17 cellular contexts compared by ENCODE assay signal in the genomic region with DNA sequence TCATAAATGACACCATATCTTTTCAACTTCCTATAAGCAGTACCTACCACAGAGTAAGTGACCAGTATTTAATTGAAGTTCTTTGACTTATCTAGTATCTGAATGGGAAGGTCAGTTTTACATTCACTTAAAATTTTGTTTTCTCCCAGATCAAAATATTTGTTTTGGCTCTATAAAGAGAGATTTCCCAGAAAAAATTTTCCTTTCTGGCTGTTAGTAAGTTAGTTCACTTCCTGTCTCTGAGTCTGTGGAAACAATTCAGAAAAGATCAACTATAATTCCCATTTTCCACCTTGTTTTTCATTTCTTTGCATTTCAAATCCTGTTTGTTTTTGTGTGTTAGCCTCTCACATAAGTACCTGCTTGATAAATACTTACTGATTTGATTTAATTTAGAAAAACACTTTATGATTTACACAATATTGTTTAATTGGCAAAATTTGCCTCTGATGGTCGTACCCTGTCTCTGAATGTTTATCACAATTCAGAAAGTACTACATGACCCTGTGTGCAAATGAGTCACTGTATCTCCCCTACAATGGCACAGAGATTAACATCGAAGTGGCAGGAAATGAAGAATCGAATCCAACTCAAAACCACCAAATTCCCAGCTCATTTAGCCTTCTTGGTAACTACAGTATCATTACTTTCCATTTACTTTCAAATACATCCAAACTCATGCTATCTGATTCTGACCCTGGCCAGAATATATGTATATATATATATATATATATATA. TPM values are rescaled to one million over a fixed set of nuclear protein-coding genes. Genes with fewer than 3 reads are reported as not detected.
DNase-seq lines count a peak whose midpoint lies in the region; ATAC-seq and TF ChIP-seq lines count a peak whose summit lies in the region.
"Had no signal": no experiment of that assay in that cellular context is flagged by ENCODE, and none has a peak within 500 bp of the region (broad histone marks: within the 10 kb centered on the region; RNA-seq: fewer than 3 reads in every experiment).

No MANE protein-coding gene starts in this region.

- H3K36me3 Mint-ChIP-seq in MCF 10A (ENCODE audit: insufficient read depth, unreplicated experiment) (no peaks in the 10 kb centered on the region), type B pancreatic cell (no peaks in the 10 kb centered on the region)
- H3K36me3 Mint-ChIP-seq: activated naive CD8-positive, alpha-beta T cell treated with anti-CD3 and anti-CD28 coated beads, Interleukin-2, amount 10 ng/mL, durations not matched to agents 7 days and 5 days; naive B cell had no signal

- ATAC-seq in Right ventricle myocardium superior (ENCODE audit: poor library complexity) (peak; percentile 68), HG03196 (IDR thresholded peaks at IDR 0.05; ENCODE audit: unreplicated experiment) (no peak)
- ATAC-seq: foreskin keratinocyte had no signal

- TF ChIP-seq CTCF in breast epithelium (IDR thresholded peaks at IDR 0.05) (no peak), MCF 10A (IDR thresholded peaks at IDR 0.05; ENCODE audit: unreplicated experiment) (no peak), prostate gland (IDR thresholded peaks at IDR 0.05) (no peak), vagina (IDR thresholded peaks at IDR 0.05) (no peak), type B pancreatic cell (conservative IDR thresholded peaks at IDR 0.05) (no peak)

- H3K27me3 Mint-ChIP-seq in MCF 10A (ENCODE audit: insufficient read depth, unreplicated experiment) (peaks cover 4% of the 10 kb centered on the region), type B pancreatic cell (peaks cover 3% of the 10 kb centered on the region)

- CTCF ChIA-PET in MCF 10A (lab: Yijun Ruan, JAX), result interaction anchor here (0.6 kb wide), 1 partner anchor 16 kb away, joined by 3 read pairs; no protein-coding TSS in a partner anchor

- H3K9me3 ChIP-seq in breast epithelium (no peaks in the 10 kb centered on the region), prostate gland (no peaks in the 10 kb centered on the region), vagina (no peaks in the 10 kb centered on the region)
- H3K9me3 ChIP-seq: spleen had no signal

- TF ChIP-seq POLR2A in breast epithelium (IDR thresholded peaks at IDR 0.05) (no peak), prostate gland (IDR thresholded peaks at IDR 0.05) (no peak), vagina (IDR thresholded peaks at IDR 0.05) (no peak)

- H3K27ac ChIP-seq in breast epithelium, result peak overlapping the region; percentile 68 to 73
- H3K27ac ChIP-seq in prostate gland, result peak overlapping the region; percentile 12 to 34
- H3K27ac ChIP-seq in vagina, result peak overlapping the region; percentile 2
- H3K27ac ChIP-seq: foreskin keratinocyte, SK-N-MC had no signal

- H3K27me3 ChIP-seq in breast epithelium (no peaks in the 10 kb centered on the region), prostate gland (replicated peaks; ENCODE audit: insufficient read depth) (no peaks in the 10 kb centered on the region), vagina (no peaks in the 10 kb centered on the region)
- H3K27me3 ChIP-seq: dorsolateral prefrontal cortex, foreskin keratinocyte, spleen had no signal

- peaks cover 10% of the 10 kb centered on the region for H3K4me1 Mint-ChIP-seq in MCF 10A (ENCODE audit: insufficient read depth, unreplicated experiment)
- H3K4me1 Mint-ChIP-seq in type B pancreatic cell (ENCODE audit: unreplicated experiment), result no peaks in the 10 kb centered on the region
- H3K4me1 Mint-ChIP-seq: naive B cell had no signal

- no TSS peak for BruUV-seq in MCF 10A (replicated peaks; lab: Mats Ljungman, UMichigan)

- H3K9me3 Mint-ChIP-seq in MCF 10A (ENCODE audit: unreplicated experiment) (no peaks in the 10 kb centered on the region), type B pancreatic cell (no peaks in the 10 kb centered on the region)
- H3K9me3 Mint-ChIP-seq: activated naive CD8-positive, alpha-beta T cell treated with anti-CD3 and anti-CD28 coated beads, Interleukin-2, amount 10 ng/mL, durations not matched to agents 7 days and 5 days; naive B cell had no signal

- DNase-seq in breast epithelium (ENCODE audit: low spot score in 2 of 2) (no peak), MCF 10A (ENCODE audit: unreplicated experiment) (no peak), Right ventricle myocardium superior (no peak), prostate gland (ENCODE audit: low spot score) (no peak), vagina (ENCODE audit: extremely low spot score in 2 of 2) (no peak), type B pancreatic cell (ENCODE audit: extremely low spot score, unreplicated experiment) (no peak)
- no peak for DNase-seq in activated CD4-positive, alpha-beta T cell treated with anti-CD3 and anti-CD28 coated beads, Interleukin-2, amount 50 U/mL, for 1 hour
- DNase-seq: activated CD8-positive, alpha-beta memory T cell treated with anti-CD3 and anti-CD28 coated beads, Interleukin-2, amount 50 U/mL, for 48 hours; activated naive CD8-positive, alpha-beta T cell treated with anti-CD3 and anti-CD28 coated beads, Interleukin-2, amount 10 ng/mL, durations not matched to agents 7 days and 5 days; foreskin keratinocyte; MV-4-11; naive B cell; NCI-H2171 treated with DMSO at 0.1 percent for 48 hours; spleen had no signal

- intact Hi-C loops in breast epithelium (cut with DNase I; ENCODE audit: low total_unique reads), result no loop called here
- intact Hi-C loops in MCF 10A (cut with micrococcal nuclease), result no loop called here
- intact Hi-C loops in Right ventricle myocardium superior (cut with DNase I), result no loop called here
- intact Hi-C loops in prostate gland (cut with DNase I), result no loop called here
- intact Hi-C loops in vagina (cut with DNase I), result no loop called here

- H3K4me3 Mint-ChIP-seq in MCF 10A (ENCODE audit: unreplicated experiment), result no peak overlapping the region
- H3K4me3 Mint-ChIP-seq in type B pancreatic cell, result no peak overlapping the region
- H3K4me3 Mint-ChIP-seq: activated naive CD8-positive, alpha-beta T cell treated with anti-CD3 and anti-CD28 coated beads, Interleukin-2, amount 10 ng/mL, durations not matched to agents 7 days and 5 days; naive B cell had no signal

- H3K4me1 ChIP-seq in breast epithelium, result peaks cover 0 to 15% of the 10 kb centered on the region in 2 donors
- no peaks in the 10 kb centered on the region for H3K4me1 ChIP-seq in prostate gland (replicated peaks)
- peaks cover 5% of the 10 kb centered on the region for H3K4me1 ChIP-seq in vagina

- H3K27ac Mint-ChIP-seq in MCF 10A (ENCODE audit: low read depth, unreplicated experiment), result no peak overlapping the region
- no peak overlapping the region for H3K27ac Mint-ChIP-seq in type B pancreatic cell
- H3K27ac Mint-ChIP-seq: activated naive CD8-positive, alpha-beta T cell treated with anti-CD3 and anti-CD28 coated beads, Interleukin-2, amount 10 ng/mL, durations not matched to agents 7 days and 5 days; naive B cell had no signal

- WGBS in prostate gland, result 33% methylated on average over 3 of the region's 3 CpGs

- no peaks in the 10 kb centered on the region for H3K36me3 ChIP-seq in breast epithelium
- H3K36me3 ChIP-seq in prostate gland, result no peaks in the 10 kb centered on the region
- no peaks in the 10 kb centered on the region for H3K36me3 ChIP-seq in vagina
- H3K36me3 ChIP-seq: spleen had no signal

- H3K4me3 ChIP-seq in breast epithelium, result peak overlapping the region in 1 of 3 donors; percentile 3
- H3K4me3 ChIP-seq in prostate gland, result no peak overlapping the region
- H3K4me3 ChIP-seq in vagina, result no peak overlapping the region
- H3K4me3 ChIP-seq: dorsolateral prefrontal cortex, SK-N-MC, spleen had no signal

- POLR2A ChIA-PET in MCF 10A (lab: Yijun Ruan, JAX), result no interaction called here

RNA-seq across cellular contexts. Expression of a gene that starts 15.4 kb away (rescaled TPM):
- total RNA-seq in breast epithelium (10 to 100 TPM; 39.0 to 45.1 (median 39.8) TPM), MCF 10A (2022) (45.2 and 56.5 TPM in 2 replicates), Right ventricle myocardium superior (40.8 TPM), prostate gland (10 to 100 TPM; 33.9 to 36.4 TPM), vagina (47.1 TPM), type B pancreatic cell (ENCODE audit: low replicate concordance) (44.0 and 53.1 TPM in 2 replicates)

Comparison
In these comparisons a context has a peak if more than half of its experiments do, and no peak if none do; other contexts are left out.
1. H3K27ac ChIP-seq: peak in every context shown above with its lines; median percentile 70 in breast epithelium; 23 in prostate gland; 2 in vagina.